In genomic region chr1:151981178-151981525, GRCh38 we compare ENCODE assay signal across 2 cellular contexts.
A peak's percentile ranks its signal among the peaks of the same experiment; 100 is the strongest.
TF ChIP-seq lines count a peak whose summit lies in the region.

No MANE protein-coding gene starts in this region.

TF ChIP-seq in A549, 52 proteins besides CTCF, POLR2A, EP300 and RAD21:
- no peak for TF ChIP-seq CHD4 (IDR thresholded peaks at IDR 0.05; ENCODE audit: borderline replicate concordance)
- 0 out of 2 replicates have a peak, but pooled peaks have one; percentile 17 for TF ChIP-seq TFCP2L1 (CRISPR knock-in tag; IDR thresholded peaks at IDR 0.05)
- TF ChIP-seq KDM5A (IDR thresholded peaks at IDR 0.05) = no peak
- peak; percentile 82 for TF ChIP-seq TP53 (CRISPR knock-in tag; IDR thresholded peaks at IDR 0.05)
- no peak for TF ChIP-seq NFE2L2 (conservative IDR thresholded peaks at IDR 0.05; ENCODE audit: low read length)
- TF ChIP-seq MAX (IDR thresholded peaks at IDR 0.05) = no peak
- TF ChIP-seq ZSCAN20 (CRISPR knock-in tag; IDR thresholded peaks at IDR 0.05) = no peak
- TF ChIP-seq SMC3 (IDR thresholded peaks at IDR 0.05) = no peak
- TF ChIP-seq MAFK (IDR thresholded peaks at IDR 0.05; ENCODE audit: partially characterized antibody) = no peak

TF ChIP-seq in K562, 482 proteins besides CTCF, POLR2A, EP300 and RAD21:
- no peak for TF ChIP-seq KLF13 (tag; IDR thresholded peaks at IDR 0.05; ENCODE audit: borderline replicate concordance, low read depth)
- no peak for TF ChIP-seq ELF1 (tag; IDR thresholded peaks at IDR 0.05)
- TF ChIP-seq ESRRA (IDR thresholded peaks at IDR 0.05; ENCODE audit: borderline replicate concordance, low read depth) = peak; percentile 74; the same call in 1 of the 2 replicates
- TF ChIP-seq HMGN3 (IDR thresholded peaks at IDR 0.05; ENCODE audit: borderline replicate concordance, extremely low read depth, insufficient read length, low read depth, low read length) = no peak
- no peak for TF ChIP-seq RBM25 (IDR thresholded peaks at IDR 0.05; ENCODE audit: low read depth, low read length, severe bottlenecking)
- no peak for TF ChIP-seq RCOR1 (IDR thresholded peaks at IDR 0.05; ENCODE audit: borderline replicate concordance in 1 of 2, low read depth in 2 of 2, low read length in 2 of 2)
- no peak for TF ChIP-seq RBM17 (IDR thresholded peaks at IDR 0.05; ENCODE audit: borderline replicate concordance, low read depth, low read length)
TF ChIP-seq in K562: peak in this region for 1.
